Comparison of ENCODE assay signal across 10 cellular contexts in genomic region chr6:14758421-14759043, GRCh38.
A peak's percentile ranks its signal among the peaks of the same experiment; 100 is the strongest.
DNase-seq lines count a peak whose midpoint lies in the region; ATAC-seq and TF ChIP-seq lines count a peak whose summit lies in the region.
"Had no signal": no experiment of that assay in that cellular context is flagged by ENCODE, and none has a peak within 500 bp of the region (broad histone marks: within the 10 kb centered on the region; RNA-seq: fewer than 3 reads in every experiment).

No MANE protein-coding gene starts in this region.

- 62% methylated on average over 8 of the region's 8 CpGs for WGBS in prostate gland

- no peak for ATAC-seq in HG03354 (IDR thresholded peaks at IDR 0.05; ENCODE audit: poor library complexity, severe bottlenecking, unreplicated experiment)

- H3K9me3 ChIP-seq in prostate gland: no peaks in the 10 kb centered on the region

- no peaks in the 10 kb centered on the region for H3K36me3 Mint-ChIP-seq in MCF 10A (ENCODE audit: insufficient read depth, unreplicated experiment)
- H3K36me3 Mint-ChIP-seq: neural progenitor cell had no signal

- H3K27ac Mint-ChIP-seq in MCF 10A (ENCODE audit: low read depth, unreplicated experiment): peak overlapping the region; percentile 11
- H3K27ac Mint-ChIP-seq: neural progenitor cell had no signal

- POLR2A ChIA-PET in MCF 10A (lab: Yijun Ruan, JAX): interaction anchor here (0.6 to 1.2 kb wide), 4 partner anchors 15 to 487 kb away, joined by 3 to 5 read pairs (median 4); no protein-coding TSS in a partner anchor

- no TSS peak for BruUV-seq in MCF 10A (replicated peaks; lab: Mats Ljungman, UMichigan)

- peaks cover 4% of the 10 kb centered on the region for H3K9me3 Mint-ChIP-seq in MCF 10A (ENCODE audit: unreplicated experiment)
- H3K9me3 Mint-ChIP-seq: central memory CD8-positive, alpha-beta T cell had no signal

- intact Hi-C loops in MCF 10A (cut with micrococcal nuclease): no loop called here
- intact Hi-C loops in prostate gland (cut with DNase I): no loop called here

- H3K27me3 ChIP-seq in prostate gland (replicated peaks; ENCODE audit: insufficient read depth): no peaks in the 10 kb centered on the region
- H3K27me3 ChIP-seq: neural progenitor cell had no signal

- TF ChIP-seq CTCF in MCF 10A (IDR thresholded peaks at IDR 0.05; ENCODE audit: unreplicated experiment) (no peak), prostate gland (IDR thresholded peaks at IDR 0.05) (no peak)

- no peak overlapping the region for H3K4me3 ChIP-seq in prostate gland
- H3K4me3 ChIP-seq: neural progenitor cell had no signal

- CTCF ChIA-PET in MCF 10A (lab: Yijun Ruan, JAX): no interaction called here

- H3K27me3 Mint-ChIP-seq in MCF 10A (ENCODE audit: insufficient read depth, unreplicated experiment): no peaks in the 10 kb centered on the region
- H3K27me3 Mint-ChIP-seq: central memory CD8-positive, alpha-beta T cell had no signal

- H3K4me1 Mint-ChIP-seq in MCF 10A (ENCODE audit: insufficient read depth, unreplicated experiment): peaks cover 21% of the 10 kb centered on the region

- H3K36me3 ChIP-seq in prostate gland: no peaks in the 10 kb centered on the region
- H3K36me3 ChIP-seq: neural progenitor cell had no signal

- DNase-seq in NCI-H510A treated with DMSO at 0.1 percent for 48 hours (lab: John Stamatoyannopoulos, UW): peak; percentile 32
- no peak for DNase-seq in NCI-H510A (lab: John Stamatoyannopoulos, UW)
- DNase-seq in NCI-H2029 (lab: John Stamatoyannopoulos, UW): peak; percentile 96
- peak; percentile 78 for DNase-seq in MCF 10A (ENCODE audit: unreplicated experiment)
- DNase-seq in prostate gland (ENCODE audit: low spot score): peak; percentile 72
- DNase-seq in effector CD4-positive, alpha-beta T cell: no peak
- DNase-seq in A172 (ENCODE audit: low spot score): no peak

- TF ChIP-seq POLR2A in prostate gland (IDR thresholded peaks at IDR 0.05): no peak

- no peak overlapping the region for H3K4me3 Mint-ChIP-seq in MCF 10A (ENCODE audit: unreplicated experiment)
- H3K4me3 Mint-ChIP-seq: central memory CD8-positive, alpha-beta T cell; neural progenitor cell had no signal

- H3K4me1 ChIP-seq in prostate gland (replicated peaks): peaks cover 2% of the 10 kb centered on the region

- no peak overlapping the region for H3K27ac ChIP-seq in prostate gland
- H3K27ac ChIP-seq: neural progenitor cell had no signal

Comparison
In these comparisons a context has a peak if more than half of its experiments do, and no peak if none do; other contexts are left out.
1. DNase-seq: peak in NCI-H510A treated with DMSO at 0.1 percent for 48 hours (single experiment), NCI-H2029 (single experiment), MCF 10A (single experiment) and prostate gland (single experiment); none in NCI-H510A (single experiment), effector CD4-positive, alpha-beta T cell (single experiment) and A172 (single experiment).